Comparison of ENCODE assay signal across 1 cellular context in the genomic region with DNA sequence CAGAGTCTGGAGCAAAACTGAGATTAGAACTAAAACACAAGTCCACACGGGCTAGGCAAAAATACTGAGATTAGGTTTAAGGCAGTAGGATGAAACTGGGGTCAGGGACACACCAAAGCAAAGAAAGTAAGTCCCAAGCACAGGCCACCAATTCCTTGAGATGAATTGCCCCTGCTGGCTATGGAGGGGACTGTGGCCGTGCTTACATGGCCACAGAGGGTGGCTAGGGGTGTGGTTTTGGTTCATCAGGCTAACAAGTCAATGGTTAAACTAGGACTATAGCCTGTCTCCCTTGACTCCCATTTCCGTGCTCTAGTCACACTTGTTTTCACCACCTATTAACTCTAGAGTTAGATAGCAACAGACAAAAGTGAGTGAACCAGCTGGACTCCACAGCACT.
TF ChIP-seq lines count a peak whose summit lies in the region.

No MANE protein-coding gene starts in this region.

TF ChIP-seq in GM23338, 12 proteins besides CTCF, POLR2A, EP300 and RAD21 (continued from another document):
- TF ChIP-seq, protein P1, sequence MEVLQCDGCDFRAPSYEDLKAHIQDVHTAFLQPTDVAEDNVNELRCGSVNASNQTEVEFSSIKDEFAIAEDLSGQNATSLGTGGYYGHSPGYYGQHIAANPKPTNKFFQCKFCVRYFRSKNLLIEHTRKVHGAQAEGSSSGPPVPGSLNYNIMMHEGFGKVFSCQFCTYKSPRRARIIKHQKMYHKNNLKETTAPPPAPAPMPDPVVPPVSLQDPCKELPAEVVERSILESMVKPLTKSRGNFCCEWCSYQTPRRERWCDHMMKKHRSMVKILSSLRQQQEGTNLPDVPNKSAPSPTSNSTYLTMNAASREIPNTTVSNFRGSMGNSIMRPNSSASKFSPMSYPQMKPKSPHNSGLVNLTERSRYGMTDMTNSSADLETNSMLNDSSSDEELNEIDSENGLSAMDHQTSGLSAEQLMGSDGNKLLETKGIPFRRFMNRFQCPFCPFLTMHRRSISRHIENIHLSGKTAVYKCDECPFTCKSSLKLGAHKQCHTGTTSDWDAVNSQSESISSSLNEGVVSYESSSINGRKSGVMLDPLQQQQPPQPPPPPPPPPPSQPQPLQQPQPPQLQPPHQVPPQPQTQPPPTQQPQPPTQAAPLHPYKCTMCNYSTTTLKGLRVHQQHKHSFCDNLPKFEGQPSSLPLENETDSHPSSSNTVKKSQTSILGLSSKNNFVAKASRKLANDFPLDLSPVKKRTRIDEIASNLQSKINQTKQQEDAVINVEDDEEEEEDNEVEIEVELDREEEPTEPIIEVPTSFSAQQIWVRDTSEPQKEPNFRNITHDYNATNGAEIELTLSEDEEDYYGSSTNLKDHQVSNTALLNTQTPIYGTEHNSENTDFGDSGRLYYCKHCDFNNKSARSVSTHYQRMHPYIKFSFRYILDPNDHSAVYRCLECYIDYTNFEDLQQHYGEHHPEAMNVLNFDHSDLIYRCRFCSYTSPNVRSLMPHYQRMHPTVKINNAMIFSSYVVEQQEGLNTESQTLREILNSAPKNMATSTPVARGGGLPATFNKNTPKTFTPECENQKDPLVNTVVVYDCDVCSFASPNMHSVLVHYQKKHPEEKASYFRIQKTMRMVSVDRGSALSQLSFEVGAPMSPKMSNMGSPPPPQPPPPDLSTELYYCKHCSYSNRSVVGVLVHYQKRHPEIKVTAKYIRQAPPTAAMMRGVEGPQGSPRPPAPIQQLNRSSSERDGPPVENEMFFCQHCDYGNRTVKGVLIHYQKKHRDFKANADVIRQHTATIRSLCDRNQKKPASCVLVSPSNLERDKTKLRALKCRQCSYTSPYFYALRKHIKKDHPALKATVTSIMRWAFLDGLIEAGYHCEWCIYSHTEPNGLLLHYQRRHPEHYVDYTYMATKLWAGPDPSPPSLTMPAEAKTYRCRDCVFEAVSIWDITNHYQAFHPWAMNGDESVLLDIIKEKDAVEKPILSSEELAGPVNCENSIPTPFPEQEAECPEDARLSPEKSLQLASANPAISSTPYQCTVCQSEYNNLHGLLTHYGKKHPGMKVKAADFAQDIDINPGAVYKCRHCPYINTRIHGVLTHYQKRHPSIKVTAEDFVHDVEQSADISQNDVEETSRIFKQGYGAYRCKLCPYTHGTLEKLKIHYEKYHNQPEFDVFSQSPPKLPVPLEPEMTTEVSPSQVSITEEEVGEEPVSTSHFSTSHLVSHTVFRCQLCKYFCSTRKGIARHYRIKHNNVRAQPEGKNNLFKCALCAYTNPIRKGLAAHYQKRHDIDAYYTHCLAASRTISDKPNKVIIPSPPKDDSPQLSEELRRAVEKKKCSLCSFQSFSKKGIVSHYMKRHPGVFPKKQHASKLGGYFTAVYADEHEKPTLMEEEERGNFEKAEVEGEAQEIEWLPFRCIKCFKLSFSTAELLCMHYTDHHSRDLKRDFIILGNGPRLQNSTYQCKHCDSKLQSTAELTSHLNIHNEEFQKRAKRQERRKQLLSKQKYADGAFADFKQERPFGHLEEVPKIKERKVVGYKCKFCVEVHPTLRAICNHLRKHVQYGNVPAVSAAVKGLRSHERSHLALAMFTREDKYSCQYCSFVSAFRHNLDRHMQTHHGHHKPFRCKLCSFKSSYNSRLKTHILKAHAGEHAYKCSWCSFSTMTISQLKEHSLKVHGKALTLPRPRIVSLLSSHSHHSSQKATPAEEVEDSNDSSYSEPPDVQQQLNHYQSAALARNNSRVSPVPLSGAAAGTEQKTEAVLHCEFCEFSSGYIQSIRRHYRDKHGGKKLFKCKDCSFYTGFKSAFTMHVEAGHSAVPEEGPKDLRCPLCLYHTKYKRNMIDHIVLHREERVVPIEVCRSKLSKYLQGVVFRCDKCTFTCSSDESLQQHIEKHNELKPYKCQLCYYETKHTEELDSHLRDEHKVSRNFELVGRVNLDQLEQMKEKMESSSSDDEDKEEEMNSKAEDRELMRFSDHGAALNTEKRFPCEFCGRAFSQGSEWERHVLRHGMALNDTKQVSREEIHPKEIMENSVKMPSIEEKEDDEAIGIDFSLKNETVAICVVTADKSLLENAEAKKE (CRISPR knock-in tag; IDR thresholded peaks at IDR 0.05), result no peak
- TF ChIP-seq ZNF114 (CRISPR knock-in tag; IDR thresholded peaks at IDR 0.05) (no peak), JUNB (IDR thresholded peaks at IDR 0.05; ENCODE audit: unreplicated experiment) (no peak), CREB1 (CRISPR knock-in tag; IDR thresholded peaks at IDR 0.05; ENCODE audit: low read depth) (no peak), POLR2AphosphoS5 (IDR thresholded peaks at IDR 0.05; ENCODE audit: low read depth) (no peak), NANOG (IDR thresholded peaks at IDR 0.05; ENCODE audit: borderline replicate concordance) (no peak), STAT1 (IDR thresholded peaks at IDR 0.05; ENCODE audit: unreplicated experiment) (no peak), ZNF331 (CRISPR knock-in tag; IDR thresholded peaks at IDR 0.05; ENCODE audit: low read depth) (no peak), EZH2phosphoT487 (IDR thresholded peaks at IDR 0.05; ENCODE audit: unreplicated experiment) (no peak)
- TF ChIP-seq, protein P2, sequence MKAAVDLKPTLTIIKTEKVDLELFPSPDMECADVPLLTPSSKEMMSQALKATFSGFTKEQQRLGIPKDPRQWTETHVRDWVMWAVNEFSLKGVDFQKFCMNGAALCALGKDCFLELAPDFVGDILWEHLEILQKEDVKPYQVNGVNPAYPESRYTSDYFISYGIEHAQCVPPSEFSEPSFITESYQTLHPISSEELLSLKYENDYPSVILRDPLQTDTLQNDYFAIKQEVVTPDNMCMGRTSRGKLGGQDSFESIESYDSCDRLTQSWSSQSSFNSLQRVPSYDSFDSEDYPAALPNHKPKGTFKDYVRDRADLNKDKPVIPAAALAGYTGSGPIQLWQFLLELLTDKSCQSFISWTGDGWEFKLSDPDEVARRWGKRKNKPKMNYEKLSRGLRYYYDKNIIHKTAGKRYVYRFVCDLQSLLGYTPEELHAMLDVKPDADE (IDR thresholded peaks at IDR 0.05), result no peak
